ENCODE assay signal across 8 cellular contexts in genomic region chr10:79137404-79137803, GRCh38.
DNase-seq lines count a peak whose midpoint lies in the region; ATAC-seq and TF ChIP-seq lines count a peak whose summit lies in the region.

No MANE protein-coding gene starts in this region.

- H4K20me1 ChIP-seq in neural progenitor cell (ENCODE audit: low read depth): peaks cover 97% of the 10 kb centered on the region

- intact Hi-C loops in breast epithelium (cut with DNase I; ENCODE audit: low total_unique reads) (no loop called here), MCF 10A (cut with micrococcal nuclease) (no loop called here), left colon (cut with DNase I, micrococcal nuclease) (no loop called here), upper lobe of right lung (cut with DNase I) (no loop called here)

- DNase-seq in breast epithelium (ENCODE audit: low spot score in 2 of 2) (no peak), MCF 10A (ENCODE audit: unreplicated experiment) (no peak), Peyer's patch (no peak), left colon (no peak), upper lobe of right lung (no peak), neural progenitor cell (ENCODE audit: low spot score) (no peak), NCI-H187 (lab: John Stamatoyannopoulos, UW) (no peak), DMS153 treated with DMSO at 0.1 percent for 48 hours (lab: John Stamatoyannopoulos, UW; ENCODE audit: unreplicated experiment) (no peak)

- no peaks in the 10 kb centered on the region for H3K36me3 ChIP-seq in breast epithelium
- H3K36me3 ChIP-seq in Peyer's patch: peaks cover 0 to 35% (median 0%) of the 10 kb centered on the region in 3 donors
- peaks cover 14% of the 10 kb centered on the region for H3K36me3 ChIP-seq in upper lobe of right lung
- no peaks in the 10 kb centered on the region for H3K36me3 ChIP-seq in neural progenitor cell

- H3K9me3 Mint-ChIP-seq in MCF 10A (ENCODE audit: unreplicated experiment): no peaks in the 10 kb centered on the region
- no peaks in the 10 kb centered on the region for H3K9me3 Mint-ChIP-seq in neural progenitor cell

- H3K4me1 ChIP-seq in breast epithelium (peaks cover 0 to 9% of the 10 kb centered on the region in 2 donors), Peyer's patch (peaks cover 0 to 36% (median 15%) of the 10 kb centered on the region in 4 donors), upper lobe of right lung (peaks cover 70% of the 10 kb centered on the region), neural progenitor cell (peaks cover 46% of the 10 kb centered on the region)

- H3K27ac ChIP-seq in breast epithelium (peak overlapping the region; percentile 66 to 69), Peyer's patch (peak overlapping the region; percentile 45 to 72 (median 56)), upper lobe of right lung (peak overlapping the region; percentile 64), neural progenitor cell (no peak overlapping the region)

- H3K4me2 ChIP-seq in neural progenitor cell: no peak overlapping the region

- H3K27me3 Mint-ChIP-seq in MCF 10A (ENCODE audit: insufficient read depth, unreplicated experiment) (no peaks in the 10 kb centered on the region), neural progenitor cell (ENCODE audit: insufficient read depth, low read depth) (peaks cover 2% of the 10 kb centered on the region)

- H3K4me1 Mint-ChIP-seq in MCF 10A (ENCODE audit: insufficient read depth, unreplicated experiment) (peaks cover 20% of the 10 kb centered on the region), neural progenitor cell (peaks cover 87% of the 10 kb centered on the region)

- H3F3A ChIP-seq in neural progenitor cell (ENCODE audit: low read depth): peaks cover 3% of the 10 kb centered on the region

- CTCF ChIA-PET in MCF 10A (lab: Yijun Ruan, JAX): interaction anchor here (0.6 to 0.9 kb wide), 2 partner anchors 58 to 834 kb away, joined by 3 to 4 read pairs; no protein-coding TSS in a partner anchor

- no peak overlapping the region for H3K4me3 Mint-ChIP-seq in MCF 10A (ENCODE audit: unreplicated experiment)
- H3K4me3 Mint-ChIP-seq in neural progenitor cell: no peak overlapping the region

- POLR2A ChIA-PET in MCF 10A (lab: Yijun Ruan, JAX): interaction anchor here (1.5 kb wide), 1 partner anchor 10 kb away, joined by 6 read pairs; no protein-coding TSS in a partner anchor

- ATAC-seq in left colon (peak; percentile 5), upper lobe of right lung (peak; percentile 38)

- H3K4me3 ChIP-seq in breast epithelium (no peak overlapping the region), Peyer's patch (no peak overlapping the region), upper lobe of right lung (no peak overlapping the region), neural progenitor cell (no peak overlapping the region)

- H3K27me3 ChIP-seq in breast epithelium: no peaks in the 10 kb centered on the region
- no peaks in the 10 kb centered on the region for H3K27me3 ChIP-seq in Peyer's patch
- H3K27me3 ChIP-seq in upper lobe of right lung: no peaks in the 10 kb centered on the region
- no peaks in the 10 kb centered on the region for H3K27me3 ChIP-seq in neural progenitor cell

- no peak overlapping the region for H3K9ac ChIP-seq in neural progenitor cell

- H3K79me2 ChIP-seq in neural progenitor cell (ENCODE audit: low read depth): peaks cover 8% of the 10 kb centered on the region

- BruUV-seq in MCF 10A (replicated peaks; lab: Mats Ljungman, UMichigan): no TSS peak

- TF ChIP-seq CTCF in breast epithelium (IDR thresholded peaks at IDR 0.05) (no peak), MCF 10A (IDR thresholded peaks at IDR 0.05; ENCODE audit: unreplicated experiment) (no peak), Peyer's patch (IDR thresholded peaks at IDR 0.05) (no peak), upper lobe of right lung (IDR thresholded peaks at IDR 0.05) (no peak), neural progenitor cell (IDR thresholded peaks at IDR 0.05) (no peak)

- H3K27ac Mint-ChIP-seq in MCF 10A (ENCODE audit: low read depth, unreplicated experiment) (no peak overlapping the region), neural progenitor cell (no peak overlapping the region)

- H3K9me3 ChIP-seq in breast epithelium (no peaks in the 10 kb centered on the region), Peyer's patch (no peaks in the 10 kb centered on the region), upper lobe of right lung (no peaks in the 10 kb centered on the region), neural progenitor cell (ENCODE audit: low read depth) (no peaks in the 10 kb centered on the region)

- H3K36me3 Mint-ChIP-seq in MCF 10A (ENCODE audit: insufficient read depth, unreplicated experiment) (peaks cover 14% of the 10 kb centered on the region), neural progenitor cell (peaks cover 21% of the 10 kb centered on the region)

- TF ChIP-seq POLR2A in breast epithelium (IDR thresholded peaks at IDR 0.05): no peak
- no peak for TF ChIP-seq POLR2A in Peyer's patch (IDR thresholded peaks at IDR 0.05)

- H2AFZ ChIP-seq in neural progenitor cell (replicated peaks): no peak overlapping the region
